29 cellular contexts compared by ENCODE assay signal in the genomic region with DNA sequence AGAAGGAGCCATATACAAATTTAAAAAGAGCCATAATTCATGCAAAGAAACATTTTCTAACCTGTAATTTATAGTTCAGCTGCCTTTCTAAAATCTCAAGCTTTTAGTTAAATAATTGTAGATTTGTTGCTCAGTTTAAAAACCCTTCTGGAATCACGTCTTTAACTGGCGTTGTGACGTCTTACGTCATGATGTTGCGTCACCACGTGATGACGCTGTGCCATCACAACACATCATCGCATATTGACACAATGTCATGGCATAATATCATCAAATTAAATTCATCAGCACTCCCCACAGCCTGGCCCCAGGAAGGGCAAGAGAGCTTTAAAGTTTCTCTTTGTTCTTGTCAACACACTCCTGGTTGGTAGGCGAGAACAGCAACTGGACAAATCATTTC.
"Had no signal": no experiment of that assay in that cellular context is flagged by ENCODE, and none has a peak within 500 bp of the region (broad histone marks: within the 10 kb centered on the region; RNA-seq: fewer than 3 reads in every experiment).

No MANE protein-coding gene starts in this region.

- H3K27me3 ChIP-seq: esophagus muscularis mucosa, heart right ventricle, left lung, right atrium auricular region, sigmoid colon, tibial nerve, upper lobe of left lung had no signal

- H3K4me1 ChIP-seq: esophagus muscularis mucosa, heart right ventricle, left lung, prostate gland, right atrium auricular region, sigmoid colon, tibial nerve, upper lobe of left lung had no signal

- DNase-seq: dermis blood vessel endothelial cell; effector memory CD4-positive, alpha-beta T cell; foreskin melanocyte; glutamatergic neuron; heart right ventricle; hippocampal formation; left cardiac atrium; left lung; mesenchymal stem cell; midbrain; naive thymus-derived CD4-positive, alpha-beta T cell; nucleus accumbens; sigmoid colon; stimulated activated CD4-positive, alpha-beta T cell treated with anti-CD3 and anti-CD28 coated beads, Interleukin-2, amount 100 ng/mL, for 24 hours; stimulated activated CD4-positive, alpha-beta T cell treated with anti-CD3 and anti-CD28 coated beads, Interleukin-4, amount 100 ng/mL, for 4 hours; stimulated activated naive CD8-positive, alpha-beta T cell treated with anti-CD3 and anti-CD28 coated beads, Interleukin-15, Interleukin-2, amounts not matched to agents 100 U/mL and 50 U/mL, for 24 hours; substantia nigra; upper lobe of left lung had no signal

- FAIRE-seq: endothelial cell of umbilical vein, islet of Langerhans, urothelium cell line had no signal

- H3K4me3 ChIP-seq: coronary artery, esophagus muscularis mucosa, heart right ventricle, left lung, prostate gland, right atrium auricular region, sigmoid colon, thoracic aorta, tibial nerve, upper lobe of left lung had no signal

- H3K27ac ChIP-seq: coronary artery, esophagus muscularis mucosa, heart right ventricle, left lung, prostate gland, right atrium auricular region, sigmoid colon, thoracic aorta, tibial nerve, upper lobe of left lung had no signal

- H3K4me3 Mint-ChIP-seq: naive thymus-derived CD4-positive, alpha-beta T cell; nephron; stimulated activated memory B cell treated with anti-CD40 and anti-IgM and Interleukin-4, amounts not matched to agents 10 μg/mL and 1 μg/mL and 100 μg/mL, for 72 hours had no signal

- H3K36me3 Mint-ChIP-seq: naive thymus-derived CD4-positive, alpha-beta T cell; stimulated activated memory B cell treated with anti-CD40 and anti-IgM and Interleukin-4, amounts not matched to agents 10 μg/mL and 1 μg/mL and 100 μg/mL, for 72 hours had no signal

- H3K4me1 Mint-ChIP-seq: naive thymus-derived CD4-positive, alpha-beta T cell; nephron; stimulated activated memory B cell treated with anti-CD40 and anti-IgM and Interleukin-4, amounts not matched to agents 10 μg/mL and 1 μg/mL and 100 μg/mL, for 72 hours had no signal

- H3K36me3 ChIP-seq: esophagus muscularis mucosa, heart right ventricle, left lung, prostate gland, right atrium auricular region, sigmoid colon, thoracic aorta, tibial nerve, upper lobe of left lung had no signal

- H3K9me3 Mint-ChIP-seq: stimulated activated memory B cell treated with anti-CD40 and anti-IgM and Interleukin-4, amounts not matched to agents 10 μg/mL and 1 μg/mL and 100 μg/mL, for 72 hours had no signal

- H3K27ac Mint-ChIP-seq: naive thymus-derived CD4-positive, alpha-beta T cell; nephron; stimulated activated memory B cell treated with anti-CD40 and anti-IgM and Interleukin-4, amounts not matched to agents 10 μg/mL and 1 μg/mL and 100 μg/mL, for 72 hours had no signal

- H3K9me3 ChIP-seq: prostate gland, sigmoid colon, thoracic aorta had no signal

- ATAC-seq: heart right ventricle; left cardiac atrium; left lung; naive thymus-derived CD4-positive, alpha-beta T cell; stimulated activated memory B cell treated with anti-CD40 and anti-IgM and Interleukin-4, amounts not matched to agents 10 μg/mL and 1 μg/mL and 100 μg/mL, for 72 hours; stimulated activated naive CD8-positive, alpha-beta T cell treated with anti-CD3 and anti-CD28 coated beads, Interleukin-15, Interleukin-2, amounts not matched to agents 100 U/mL and 50 U/mL, for 24 hours had no signal

- H3K27me3 Mint-ChIP-seq: stimulated activated memory B cell treated with anti-CD40 and anti-IgM and Interleukin-4, amounts not matched to agents 10 μg/mL and 1 μg/mL and 100 μg/mL, for 72 hours had no signal
